In genomic region chr15:33292718-33293307, GRCh38 we compare ENCODE assay signal across 9 cellular contexts. TPM values are rescaled to one million over a fixed set of nuclear protein-coding genes. Genes with fewer than 3 reads are reported as not detected.
DNase-seq lines count a peak whose midpoint lies in the region; ATAC-seq and TF ChIP-seq lines count a peak whose summit lies in the region.
"Had no signal": no experiment of that assay in that cellular context is flagged by ENCODE, and none has a peak within 500 bp of the region (broad histone marks: within the 10 kb centered on the region; RNA-seq: fewer than 3 reads in every experiment).

No MANE protein-coding gene starts in this region.

- H3K27me3 Mint-ChIP-seq in activated naive CD8-positive, alpha-beta T cell treated with anti-CD3 and anti-CD28 coated beads for 36 hours = no peaks in the 10 kb centered on the region

- no peaks in the 10 kb centered on the region for H3K27me3 ChIP-seq in hepatocyte

- no peak overlapping the region for H2AFZ ChIP-seq in hepatocyte

- H3K27ac ChIP-seq in hepatocyte = no peak overlapping the region

- no peak for ATAC-seq in HG03108 (IDR thresholded peaks at IDR 0.05; ENCODE audit: unreplicated experiment)
- ATAC-seq in GM21737 (IDR thresholded peaks at IDR 0.05; ENCODE audit: unreplicated experiment) = no peak

- no peaks in the 10 kb centered on the region for H3K9me3 ChIP-seq in hepatocyte (ENCODE audit: low read depth)

- H3K4me3 ChIP-seq in hepatocyte = no peak overlapping the region

- no peaks in the 10 kb centered on the region for H3K4me1 Mint-ChIP-seq in activated naive CD8-positive, alpha-beta T cell treated with anti-CD3 and anti-CD28 coated beads for 36 hours

- H3K36me3 ChIP-seq in hepatocyte (replicated peaks; ENCODE audit: insufficient read depth, low read depth) = no peaks in the 10 kb centered on the region

- peak; percentile 55 for DNase-seq in D341Med (ENCODE audit: low spot score)
- DNase-seq in HK-2 (ENCODE audit: unreplicated experiment) = peak; percentile 36
- peak; percentile 46 for DNase-seq in NOMO-1 treated with DMSO at 0.1 percent for 48 hours (lab: John Stamatoyannopoulos, UW; ENCODE audit: unreplicated experiment)
- peak; percentile 36 for DNase-seq in activated naive CD8-positive, alpha-beta T cell treated with anti-CD3 and anti-CD28 coated beads for 36 hours
- peak; percentile 78 for DNase-seq in hepatocyte (ENCODE audit: low spot score)
- peak; percentile 23 to 43 (median 36) for DNase-seq in stimulated activated CD4-positive, alpha-beta T cell treated with anti-CD3 and anti-CD28 coated beads, Interleukin-1b, Interleukin-23, amount 100 ng/mL, for 24 hours (ENCODE audit: low read depth in 4 of 4, low spot score in 1 of 4)

- no peaks in the 10 kb centered on the region for H3K79me2 ChIP-seq in hepatocyte

- H3K27ac Mint-ChIP-seq in activated naive CD8-positive, alpha-beta T cell treated with anti-CD3 and anti-CD28 coated beads for 36 hours = no peak overlapping the region
- H3K27ac Mint-ChIP-seq: T-helper 1 cell treated with Interleukin-12 subunit alpha and Interleukin-12 subunit beta and Interleukin-4 antibody, amounts not matched to agents 30 μg/mL and 1 μg/mL, for 36 hours had no signal

- H4K20me1 ChIP-seq in hepatocyte (ENCODE audit: insufficient read depth, poor library complexity, severe bottlenecking) = no peaks in the 10 kb centered on the region

- WGBS in hepatocyte (ENCODE audit: low lambda C conversion rate, missing lambda C conversion rate) = 36% methylated on average over 7 of the region's 7 CpGs

- no peaks in the 10 kb centered on the region for H3K9me3 Mint-ChIP-seq in activated naive CD8-positive, alpha-beta T cell treated with anti-CD3 and anti-CD28 coated beads for 36 hours
- H3K9me3 Mint-ChIP-seq: T-helper 1 cell treated with Interleukin-12 subunit alpha and Interleukin-12 subunit beta and Interleukin-4 antibody, amounts not matched to agents 30 μg/mL and 1 μg/mL, for 36 hours had no signal

- H3K4me3 Mint-ChIP-seq in activated naive CD8-positive, alpha-beta T cell treated with anti-CD3 and anti-CD28 coated beads for 36 hours = no peak overlapping the region
- H3K4me3 Mint-ChIP-seq: T-helper 1 cell treated with Interleukin-12 subunit alpha and Interleukin-12 subunit beta and Interleukin-4 antibody, amounts not matched to agents 30 μg/mL and 1 μg/mL, for 36 hours had no signal

- TF ChIP-seq CTCF in hepatocyte (IDR thresholded peaks at IDR 0.05; ENCODE audit: poor library complexity) = peak; percentile 92

- H3K9me2 ChIP-seq in hepatocyte (replicated peaks; ENCODE audit: insufficient read depth) = no peaks in the 10 kb centered on the region

- H3K4me1 ChIP-seq in hepatocyte (ENCODE audit: insufficient read depth) = no peaks in the 10 kb centered on the region

- H3K4me2 ChIP-seq in hepatocyte = no peak overlapping the region

- no peaks in the 10 kb centered on the region for H3K36me3 Mint-ChIP-seq in activated naive CD8-positive, alpha-beta T cell treated with anti-CD3 and anti-CD28 coated beads for 36 hours

RNA-seq across cellular contexts. Expression of gene RYR3, which starts 18.0 kb away (rescaled TPM):
- not detected for total RNA-seq in activated naive CD8-positive, alpha-beta T cell treated with anti-CD3 and anti-CD28 coated beads for 36 hours
- total RNA-seq in hepatocyte = 0.36 and 0.37 TPM in 2 replicates
- polyA plus RNA-seq in hepatocyte = 0.36 and 0.39 TPM in 2 replicates
